Comparison of ENCODE assay signal across 1 cellular context in the genomic region with DNA sequence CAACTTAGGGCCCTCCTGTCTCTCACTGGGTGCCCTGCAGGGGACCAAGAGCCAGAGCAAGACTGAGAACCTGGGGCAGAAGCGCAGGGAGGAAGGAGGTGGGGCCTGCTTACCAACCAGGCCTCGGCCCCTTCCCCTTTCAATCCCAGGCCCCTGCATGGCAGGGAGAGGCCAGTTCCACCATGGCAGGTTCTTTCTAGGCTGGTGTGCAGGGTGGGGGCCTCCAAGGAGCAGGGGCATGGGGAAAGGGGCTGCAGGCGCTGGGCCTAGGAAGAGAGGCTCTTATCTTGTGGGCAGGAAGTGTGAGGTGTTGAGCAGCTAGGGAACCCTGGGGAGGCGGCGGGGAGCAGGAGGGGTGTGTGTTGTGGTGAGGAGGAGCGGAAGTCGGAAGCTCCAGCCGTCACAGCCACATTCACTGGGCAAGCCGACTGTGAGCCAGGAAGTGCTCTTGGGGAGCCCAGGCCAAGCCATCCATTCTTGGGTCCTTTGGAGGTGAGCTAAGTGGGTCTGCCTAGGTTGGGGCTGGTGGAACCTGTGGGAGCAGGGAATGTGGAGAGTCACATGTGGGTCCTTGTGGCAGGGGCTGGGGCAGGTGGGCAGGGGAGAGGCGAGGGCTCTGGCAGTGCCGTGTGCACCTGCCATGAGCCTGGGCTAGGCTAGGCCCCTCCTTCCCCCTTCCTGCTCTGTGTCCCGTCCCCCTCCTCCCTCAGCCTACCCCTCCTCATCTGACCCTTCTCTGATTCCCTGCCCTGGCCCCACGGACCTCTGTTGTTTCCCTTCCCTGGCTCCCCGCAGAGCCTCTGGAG.
TF ChIP-seq lines count a peak whose summit lies in the region.

A gene (plus strand): TSS at position 409 of the 806 bp plus-strand sequence. CDS start 8,486 bp downstream, outside the sequence.

TF ChIP-seq in HepG2, 621 proteins besides CTCF, POLR2A, EP300 and RAD21 (continued from another document and continues in another):
- TF ChIP-seq, protein P1, sequence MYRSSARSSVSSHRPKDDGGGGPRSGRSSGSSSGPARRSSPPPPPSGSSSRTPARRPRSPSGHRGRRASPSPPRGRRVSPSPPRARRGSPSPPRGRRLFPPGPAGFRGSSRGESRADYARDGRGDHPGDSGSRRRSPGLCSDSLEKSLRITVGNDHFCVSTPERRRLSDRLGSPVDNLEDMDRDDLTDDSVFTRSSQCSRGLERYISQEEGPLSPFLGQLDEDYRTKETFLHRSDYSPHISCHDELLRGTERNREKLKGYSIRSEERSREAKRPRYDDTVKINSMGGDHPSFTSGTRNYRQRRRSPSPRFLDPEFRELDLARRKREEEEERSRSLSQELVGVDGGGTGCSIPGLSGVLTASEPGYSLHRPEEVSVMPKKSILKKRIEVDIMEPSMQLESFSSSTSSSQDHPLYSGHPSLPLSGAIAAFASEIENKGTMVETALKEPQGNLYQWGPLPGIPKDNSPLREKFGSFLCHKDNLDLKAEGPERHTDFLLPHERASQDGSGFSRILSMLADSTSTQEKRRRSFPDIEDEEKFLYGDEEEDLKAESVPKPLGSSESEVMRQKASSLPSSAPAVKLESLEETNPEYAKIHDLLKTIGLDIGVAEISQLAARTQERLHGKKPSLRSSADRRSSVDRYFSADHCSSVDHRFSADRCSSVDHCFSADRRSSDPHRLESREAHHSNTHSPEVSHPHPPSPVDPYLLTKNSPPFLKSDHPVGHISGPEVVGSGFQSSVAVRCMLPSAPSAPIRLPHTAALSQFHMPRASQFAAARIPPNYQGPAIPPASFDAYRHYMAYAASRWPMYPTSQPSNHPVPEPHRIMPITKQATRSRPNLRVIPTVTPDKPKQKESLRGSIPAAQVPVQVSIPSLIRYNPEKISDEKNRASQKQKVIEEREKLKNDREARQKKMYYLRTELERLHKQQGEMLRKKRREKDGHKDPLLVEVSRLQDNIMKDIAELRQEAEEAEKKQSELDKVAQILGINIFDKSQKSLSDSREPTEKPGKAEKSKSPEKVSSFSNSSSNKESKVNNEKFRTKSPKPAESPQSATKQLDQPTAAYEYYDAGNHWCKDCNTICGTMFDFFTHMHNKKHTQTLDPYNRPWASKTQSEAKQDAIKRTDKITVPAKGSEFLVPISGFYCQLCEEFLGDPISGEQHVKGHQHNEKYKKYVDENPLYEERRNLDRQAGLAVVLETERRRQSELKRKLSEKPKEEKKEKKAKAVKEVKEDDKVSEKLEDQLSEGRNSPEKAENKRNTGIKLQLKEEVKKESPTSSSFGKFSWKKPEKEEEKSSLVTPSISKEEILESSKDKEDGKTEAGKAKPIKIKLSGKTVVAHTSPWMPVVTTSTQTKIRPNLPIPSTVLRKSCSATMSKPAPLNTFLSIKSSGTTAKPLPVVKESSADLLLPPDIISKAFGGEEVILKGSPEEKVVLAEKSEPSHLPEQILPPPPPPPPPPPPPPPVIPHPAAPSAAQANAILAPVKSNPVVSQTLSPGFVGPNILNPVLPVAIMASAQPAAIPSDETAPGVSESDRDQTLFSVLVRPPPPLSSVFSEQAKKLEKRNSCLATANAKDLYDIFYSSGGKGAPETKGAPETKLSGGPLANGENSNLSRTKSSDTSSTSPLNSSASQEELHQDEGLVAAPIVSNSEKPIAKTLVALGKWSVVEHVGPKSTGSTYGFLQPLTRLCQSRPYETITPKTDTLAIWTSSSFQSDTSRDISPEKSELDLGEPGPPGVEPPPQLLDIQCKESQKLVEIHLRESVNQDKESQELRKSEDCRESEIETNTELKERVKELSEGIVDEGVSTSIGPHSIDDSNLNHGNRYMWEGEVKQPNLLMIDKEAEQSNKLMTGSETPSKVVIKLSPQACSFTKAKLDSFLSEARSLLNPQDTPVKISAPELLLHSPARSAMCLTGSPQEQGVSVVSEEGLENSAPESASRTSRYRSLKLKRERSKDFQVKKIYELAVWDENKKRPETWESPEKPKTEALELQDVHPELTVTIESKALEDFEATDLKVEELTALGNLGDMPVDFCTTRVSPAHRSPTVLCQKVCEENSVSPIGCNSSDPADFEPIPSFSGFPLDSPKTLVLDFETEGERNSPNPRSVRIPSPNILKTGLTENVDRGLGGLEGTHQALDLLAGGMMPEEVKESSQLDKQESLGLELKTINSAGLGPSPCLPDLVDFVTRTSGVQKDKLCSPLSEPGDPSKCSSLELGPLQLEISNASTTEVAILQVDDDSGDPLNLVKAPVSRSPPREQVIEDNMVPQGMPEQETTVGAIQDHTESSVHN (CRISPR knock-in tag; IDR thresholded peaks at IDR 0.05) = no peak
- TF ChIP-seq TARDBP (CRISPR knock-in tag; IDR thresholded peaks at IDR 0.05) = no peak
- no peak for TF ChIP-seq XBP1 (CRISPR knock-in tag; IDR thresholded peaks at IDR 0.05)
- no peak for TF ChIP-seq SATB2 (CRISPR knock-in tag; IDR thresholded peaks at IDR 0.05)
- TF ChIP-seq, protein P2, sequence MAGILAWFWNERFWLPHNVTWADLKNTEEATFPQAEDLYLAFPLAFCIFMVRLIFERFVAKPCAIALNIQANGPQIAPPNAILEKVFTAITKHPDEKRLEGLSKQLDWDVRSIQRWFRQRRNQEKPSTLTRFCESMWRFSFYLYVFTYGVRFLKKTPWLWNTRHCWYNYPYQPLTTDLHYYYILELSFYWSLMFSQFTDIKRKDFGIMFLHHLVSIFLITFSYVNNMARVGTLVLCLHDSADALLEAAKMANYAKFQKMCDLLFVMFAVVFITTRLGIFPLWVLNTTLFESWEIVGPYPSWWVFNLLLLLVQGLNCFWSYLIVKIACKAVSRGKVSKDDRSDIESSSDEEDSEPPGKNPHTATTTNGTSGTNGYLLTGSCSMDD (CRISPR knock-in tag; IDR thresholded peaks at IDR 0.05) = no peak
- TF ChIP-seq, protein P3, sequence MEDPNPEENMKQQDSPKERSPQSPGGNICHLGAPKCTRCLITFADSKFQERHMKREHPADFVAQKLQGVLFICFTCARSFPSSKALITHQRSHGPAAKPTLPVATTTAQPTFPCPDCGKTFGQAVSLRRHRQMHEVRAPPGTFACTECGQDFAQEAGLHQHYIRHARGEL (CRISPR knock-in tag; IDR thresholded peaks at IDR 0.05) = no peak
- TF ChIP-seq, protein P4, sequence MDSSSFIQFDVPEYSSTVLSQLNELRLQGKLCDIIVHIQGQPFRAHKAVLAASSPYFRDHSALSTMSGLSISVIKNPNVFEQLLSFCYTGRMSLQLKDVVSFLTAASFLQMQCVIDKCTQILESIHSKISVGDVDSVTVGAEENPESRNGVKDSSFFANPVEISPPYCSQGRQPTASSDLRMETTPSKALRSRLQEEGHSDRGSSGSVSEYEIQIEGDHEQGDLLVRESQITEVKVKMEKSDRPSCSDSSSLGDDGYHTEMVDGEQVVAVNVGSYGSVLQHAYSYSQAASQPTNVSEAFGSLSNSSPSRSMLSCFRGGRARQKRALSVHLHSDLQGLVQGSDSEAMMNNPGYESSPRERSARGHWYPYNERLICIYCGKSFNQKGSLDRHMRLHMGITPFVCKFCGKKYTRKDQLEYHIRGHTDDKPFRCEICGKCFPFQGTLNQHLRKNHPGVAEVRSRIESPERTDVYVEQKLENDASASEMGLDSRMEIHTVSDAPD (CRISPR knock-in tag; IDR thresholded peaks at IDR 0.05) = no peak
- no peak for TF ChIP-seq TOPORS (CRISPR knock-in tag; IDR thresholded peaks at IDR 0.05)
- TF ChIP-seq ZBTB1 (CRISPR knock-in tag; IDR thresholded peaks at IDR 0.05; ENCODE audit: borderline replicate concordance) = no peak
- TF ChIP-seq, protein P5, sequence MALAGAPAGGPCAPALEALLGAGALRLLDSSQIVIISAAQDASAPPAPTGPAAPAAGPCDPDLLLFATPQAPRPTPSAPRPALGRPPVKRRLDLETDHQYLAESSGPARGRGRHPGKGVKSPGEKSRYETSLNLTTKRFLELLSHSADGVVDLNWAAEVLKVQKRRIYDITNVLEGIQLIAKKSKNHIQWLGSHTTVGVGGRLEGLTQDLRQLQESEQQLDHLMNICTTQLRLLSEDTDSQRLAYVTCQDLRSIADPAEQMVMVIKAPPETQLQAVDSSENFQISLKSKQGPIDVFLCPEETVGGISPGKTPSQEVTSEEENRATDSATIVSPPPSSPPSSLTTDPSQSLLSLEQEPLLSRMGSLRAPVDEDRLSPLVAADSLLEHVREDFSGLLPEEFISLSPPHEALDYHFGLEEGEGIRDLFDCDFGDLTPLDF (CRISPR knock-in tag; IDR thresholded peaks at IDR 0.05) = no peak
- no peak for TF ChIP-seq ZNF660 (CRISPR knock-in tag; IDR thresholded peaks at IDR 0.05; ENCODE audit: borderline replicate concordance, low read depth)
- TF ChIP-seq SPEN (CRISPR knock-in tag; IDR thresholded peaks at IDR 0.05; ENCODE audit: low read depth) = 0 out of 2 replicates have a peak, but pooled peaks have one; percentile 9
- TF ChIP-seq NCOA5 (CRISPR knock-in tag; IDR thresholded peaks at IDR 0.05) = no peak
- TF ChIP-seq ZNF543 (CRISPR knock-in tag; IDR thresholded peaks at IDR 0.05) = 0 out of 2 replicates have a peak, but pooled peaks have one; percentile 37
- TF ChIP-seq AGO2 (optimal IDR thresholded peaks at IDR 0.05; ENCODE audit: low read depth, low read length) = peak; percentile 26
- TF ChIP-seq GABPA (IDR thresholded peaks at IDR 0.05; ENCODE audit: low read depth, low read length) = peak; percentile 41
- peak; percentile 57 for TF ChIP-seq GABPA (CRISPR knock-in tag; IDR thresholded peaks at IDR 0.05; ENCODE audit: low read depth)
- no peak for TF ChIP-seq PAX8 (CRISPR knock-in tag; IDR thresholded peaks at IDR 0.05; ENCODE audit: borderline replicate concordance)
- TF ChIP-seq, protein P6, sequence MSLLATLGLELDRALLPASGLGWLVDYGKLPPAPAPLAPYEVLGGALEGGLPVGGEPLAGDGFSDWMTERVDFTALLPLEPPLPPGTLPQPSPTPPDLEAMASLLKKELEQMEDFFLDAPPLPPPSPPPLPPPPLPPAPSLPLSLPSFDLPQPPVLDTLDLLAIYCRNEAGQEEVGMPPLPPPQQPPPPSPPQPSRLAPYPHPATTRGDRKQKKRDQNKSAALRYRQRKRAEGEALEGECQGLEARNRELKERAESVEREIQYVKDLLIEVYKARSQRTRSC (CRISPR knock-in tag; IDR thresholded peaks at IDR 0.05; ENCODE audit: low read depth) = no peak
- peak; percentile 65; the same call in 1 of the 2 replicates for TF ChIP-seq ETV5 (CRISPR knock-in tag; IDR thresholded peaks at IDR 0.05; ENCODE audit: borderline replicate concordance)
- TF ChIP-seq, protein P7, sequence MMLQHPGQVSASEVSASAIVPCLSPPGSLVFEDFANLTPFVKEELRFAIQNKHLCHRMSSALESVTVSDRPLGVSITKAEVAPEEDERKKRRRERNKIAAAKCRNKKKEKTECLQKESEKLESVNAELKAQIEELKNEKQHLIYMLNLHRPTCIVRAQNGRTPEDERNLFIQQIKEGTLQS (CRISPR knock-in tag; IDR thresholded peaks at IDR 0.05) = no peak
- no peak for TF ChIP-seq EZH2 (conservative IDR thresholded peaks at IDR 0.05; ENCODE audit: low read depth, low read length)
- no peak for TF ChIP-seq SP140L (CRISPR knock-in tag; IDR thresholded peaks at IDR 0.05; ENCODE audit: borderline replicate concordance)
- TF ChIP-seq ZFP90 (CRISPR knock-in tag; IDR thresholded peaks at IDR 0.05; ENCODE audit: borderline replicate concordance) = no peak
- TF ChIP-seq MED1 (CRISPR knock-in tag; IDR thresholded peaks at IDR 0.05) = 0 out of 2 replicates have a peak, but pooled peaks have one; percentile 22
- TF ChIP-seq, protein P8, sequence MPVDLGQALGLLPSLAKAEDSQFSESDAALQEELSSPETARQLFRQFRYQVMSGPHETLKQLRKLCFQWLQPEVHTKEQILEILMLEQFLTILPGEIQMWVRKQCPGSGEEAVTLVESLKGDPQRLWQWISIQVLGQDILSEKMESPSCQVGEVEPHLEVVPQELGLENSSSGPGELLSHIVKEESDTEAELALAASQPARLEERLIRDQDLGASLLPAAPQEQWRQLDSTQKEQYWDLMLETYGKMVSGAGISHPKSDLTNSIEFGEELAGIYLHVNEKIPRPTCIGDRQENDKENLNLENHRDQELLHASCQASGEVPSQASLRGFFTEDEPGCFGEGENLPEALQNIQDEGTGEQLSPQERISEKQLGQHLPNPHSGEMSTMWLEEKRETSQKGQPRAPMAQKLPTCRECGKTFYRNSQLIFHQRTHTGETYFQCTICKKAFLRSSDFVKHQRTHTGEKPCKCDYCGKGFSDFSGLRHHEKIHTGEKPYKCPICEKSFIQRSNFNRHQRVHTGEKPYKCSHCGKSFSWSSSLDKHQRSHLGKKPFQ (CRISPR knock-in tag; IDR thresholded peaks at IDR 0.05; ENCODE audit: insufficient replicate concordance) = no peak
- TF ChIP-seq, protein P9, sequence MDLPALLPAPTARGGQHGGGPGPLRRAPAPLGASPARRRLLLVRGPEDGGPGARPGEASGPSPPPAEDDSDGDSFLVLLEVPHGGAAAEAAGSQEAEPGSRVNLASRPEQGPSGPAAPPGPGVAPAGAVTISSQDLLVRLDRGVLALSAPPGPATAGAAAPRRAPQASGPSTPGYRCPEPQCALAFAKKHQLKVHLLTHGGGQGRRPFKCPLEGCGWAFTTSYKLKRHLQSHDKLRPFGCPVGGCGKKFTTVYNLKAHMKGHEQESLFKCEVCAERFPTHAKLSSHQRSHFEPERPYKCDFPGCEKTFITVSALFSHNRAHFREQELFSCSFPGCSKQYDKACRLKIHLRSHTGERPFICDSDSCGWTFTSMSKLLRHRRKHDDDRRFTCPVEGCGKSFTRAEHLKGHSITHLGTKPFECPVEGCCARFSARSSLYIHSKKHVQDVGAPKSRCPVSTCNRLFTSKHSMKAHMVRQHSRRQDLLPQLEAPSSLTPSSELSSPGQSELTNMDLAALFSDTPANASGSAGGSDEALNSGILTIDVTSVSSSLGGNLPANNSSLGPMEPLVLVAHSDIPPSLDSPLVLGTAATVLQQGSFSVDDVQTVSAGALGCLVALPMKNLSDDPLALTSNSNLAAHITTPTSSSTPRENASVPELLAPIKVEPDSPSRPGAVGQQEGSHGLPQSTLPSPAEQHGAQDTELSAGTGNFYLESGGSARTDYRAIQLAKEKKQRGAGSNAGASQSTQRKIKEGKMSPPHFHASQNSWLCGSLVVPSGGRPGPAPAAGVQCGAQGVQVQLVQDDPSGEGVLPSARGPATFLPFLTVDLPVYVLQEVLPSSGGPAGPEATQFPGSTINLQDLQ (CRISPR knock-in tag; IDR thresholded peaks at IDR 0.05) = no peak
- TF ChIP-seq, protein P10, sequence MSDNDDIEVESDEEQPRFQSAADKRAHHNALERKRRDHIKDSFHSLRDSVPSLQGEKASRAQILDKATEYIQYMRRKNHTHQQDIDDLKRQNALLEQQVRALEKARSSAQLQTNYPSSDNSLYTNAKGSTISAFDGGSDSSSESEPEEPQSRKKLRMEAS (IDR thresholded peaks at IDR 0.05) = no peak; the same call in 1 of the 2 replicates
- peak; percentile 35; the same call in 1 of the 2 replicates for TF ChIP-seq SIN3A (IDR thresholded peaks at IDR 0.05; ENCODE audit: borderline replicate concordance, low read depth, low read length)
- TF ChIP-seq, protein P11, sequence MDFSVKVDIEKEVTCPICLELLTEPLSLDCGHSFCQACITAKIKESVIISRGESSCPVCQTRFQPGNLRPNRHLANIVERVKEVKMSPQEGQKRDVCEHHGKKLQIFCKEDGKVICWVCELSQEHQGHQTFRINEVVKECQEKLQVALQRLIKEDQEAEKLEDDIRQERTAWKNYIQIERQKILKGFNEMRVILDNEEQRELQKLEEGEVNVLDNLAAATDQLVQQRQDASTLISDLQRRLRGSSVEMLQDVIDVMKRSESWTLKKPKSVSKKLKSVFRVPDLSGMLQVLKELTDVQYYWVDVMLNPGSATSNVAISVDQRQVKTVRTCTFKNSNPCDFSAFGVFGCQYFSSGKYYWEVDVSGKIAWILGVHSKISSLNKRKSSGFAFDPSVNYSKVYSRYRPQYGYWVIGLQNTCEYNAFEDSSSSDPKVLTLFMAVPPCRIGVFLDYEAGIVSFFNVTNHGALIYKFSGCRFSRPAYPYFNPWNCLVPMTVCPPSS (IDR thresholded peaks at IDR 0.05) = no peak
- TF ChIP-seq FOXC1 (CRISPR knock-in tag; IDR thresholded peaks at IDR 0.05; ENCODE audit: borderline replicate concordance) = no peak
- TF ChIP-seq ZNF263 (CRISPR knock-in tag; IDR thresholded peaks at IDR 0.05) = peak; percentile 59; the same call in 1 of the 2 replicates
- no peak for TF ChIP-seq RBM39 (IDR thresholded peaks at IDR 0.05; ENCODE audit: low read depth, low read length, poor library complexity, severe bottlenecking)
- TF ChIP-seq ATF1 (CRISPR knock-in tag; IDR thresholded peaks at IDR 0.05) = no peak
- no peak for TF ChIP-seq ATM (IDR thresholded peaks at IDR 0.05; ENCODE audit: borderline replicate concordance)
- peak; percentile 58; the same call in 1 of the 2 replicates for TF ChIP-seq PHF20 (CRISPR knock-in tag; IDR thresholded peaks at IDR 0.05)
